In genomic region chr5:181188700-181189362, GRCh38 we compare ENCODE assay signal across 1 cellular context.
TF ChIP-seq lines count a peak whose summit lies in the region.

No MANE protein-coding gene starts in this region.

TF ChIP-seq in HepG2, 621 proteins besides CTCF, POLR2A, EP300 and RAD21 (continued from another document and continues in another):
- no peak for TF ChIP-seq GPBP1L1 (CRISPR knock-in tag; IDR thresholded peaks at IDR 0.05)
- no peak; the same call in 1 of the 2 replicates for TF ChIP-seq KAT8 (CRISPR knock-in tag; IDR thresholded peaks at IDR 0.05)
- no peak for TF ChIP-seq ATF4 (CRISPR knock-in tag; IDR thresholded peaks at IDR 0.05)
- no peak for TF ChIP-seq MTF1 (CRISPR knock-in tag; IDR thresholded peaks at IDR 0.05)
- TF ChIP-seq ZNF749 (CRISPR knock-in tag; IDR thresholded peaks at IDR 0.05; ENCODE audit: borderline replicate concordance): no peak
- TF ChIP-seq ZXDC (CRISPR knock-in tag; IDR thresholded peaks at IDR 0.05): no peak
- no peak for TF ChIP-seq ZC3H4 (CRISPR knock-in tag; IDR thresholded peaks at IDR 0.05; ENCODE audit: borderline replicate concordance)
- TF ChIP-seq ZBTB38 (CRISPR knock-in tag; IDR thresholded peaks at IDR 0.05): peak; percentile 20; the same call in 1 of the 2 replicates
- no peak for TF ChIP-seq ZNF326 (CRISPR knock-in tag; IDR thresholded peaks at IDR 0.05; ENCODE audit: borderline replicate concordance)
- TF ChIP-seq PHB2 (IDR thresholded peaks at IDR 0.05; ENCODE audit: partially characterized antibody): no peak
- no peak for TF ChIP-seq IRF2 (CRISPR knock-in tag; IDR thresholded peaks at IDR 0.05)
- TF ChIP-seq ZNF274 (CRISPR knock-in tag; IDR thresholded peaks at IDR 0.05): no peak; the same call in 1 of the 2 replicates
- no peak for TF ChIP-seq ZNF773 (CRISPR knock-in tag; IDR thresholded peaks at IDR 0.05; ENCODE audit: borderline replicate concordance)
- no peak for TF ChIP-seq ZNF720 (CRISPR knock-in tag; IDR thresholded peaks at IDR 0.05)
- TF ChIP-seq ZNF296 (CRISPR knock-in tag; conservative IDR thresholded peaks at IDR 0.05): no peak
- no peak for TF ChIP-seq ZSCAN5A (CRISPR knock-in tag; IDR thresholded peaks at IDR 0.05; ENCODE audit: borderline replicate concordance)
- no peak for TF ChIP-seq ZNF589 (CRISPR knock-in tag; conservative IDR thresholded peaks at IDR 0.05)
- no peak for TF ChIP-seq ZNF382 (CRISPR knock-in tag; IDR thresholded peaks at IDR 0.05; ENCODE audit: borderline replicate concordance)
- no peak for TF ChIP-seq ZNF251 (CRISPR knock-in tag; IDR thresholded peaks at IDR 0.05)
- TF ChIP-seq ATF2 (CRISPR knock-in tag; IDR thresholded peaks at IDR 0.05): no peak
- no peak for TF ChIP-seq RAD51 (IDR thresholded peaks at IDR 0.05; ENCODE audit: borderline replicate concordance)
- peak; percentile 16; the same call in 1 of the 2 replicates for TF ChIP-seq PHF21A (CRISPR knock-in tag; IDR thresholded peaks at IDR 0.05)
- TF ChIP-seq ZNF460 (CRISPR knock-in tag; IDR thresholded peaks at IDR 0.05; ENCODE audit: borderline replicate concordance): no peak
- TF ChIP-seq CCDC6 (CRISPR knock-in tag; IDR thresholded peaks at IDR 0.05): peak; percentile 42; the same call in 1 of the 2 replicates
- TF ChIP-seq GTF2F1 (IDR thresholded peaks at IDR 0.05; ENCODE audit: low read length): 0 out of 2 replicates have a peak, but pooled peaks have one; percentile 1
- no peak for TF ChIP-seq PBX3 (CRISPR knock-in tag; IDR thresholded peaks at IDR 0.05; ENCODE audit: borderline replicate concordance)
- peak; percentile 31; the same call in 1 of the 2 replicates for TF ChIP-seq GTF3A (CRISPR knock-in tag; conservative IDR thresholded peaks at IDR 0.05)
- TF ChIP-seq ZNF790 (CRISPR knock-in tag; IDR thresholded peaks at IDR 0.05; ENCODE audit: borderline replicate concordance): no peak
- no peak for TF ChIP-seq GABPA (IDR thresholded peaks at IDR 0.05; ENCODE audit: low read depth, low read length)
- TF ChIP-seq GABPA (CRISPR knock-in tag; IDR thresholded peaks at IDR 0.05; ENCODE audit: low read depth): peak; percentile 9; the same call in 1 of the 2 replicates
- no peak for TF ChIP-seq GLMP (CRISPR knock-in tag; IDR thresholded peaks at IDR 0.05; ENCODE audit: borderline replicate concordance)
- TF ChIP-seq CENPX (CRISPR knock-in tag; IDR thresholded peaks at IDR 0.05): no peak
- no peak for TF ChIP-seq ZNF276 (CRISPR knock-in tag; IDR thresholded peaks at IDR 0.05; ENCODE audit: low read depth)
- no peak for TF ChIP-seq NFYC (CRISPR knock-in tag; IDR thresholded peaks at IDR 0.05)
- no peak; the same call in 1 of the 2 replicates for TF ChIP-seq ZNF777 (CRISPR knock-in tag; IDR thresholded peaks at IDR 0.05)
- TF ChIP-seq MEIS1 (CRISPR knock-in tag; IDR thresholded peaks at IDR 0.05; ENCODE audit: borderline replicate concordance): no peak
- no peak for TF ChIP-seq ZFY (CRISPR knock-in tag; IDR thresholded peaks at IDR 0.05)
- no peak for TF ChIP-seq CCAR2 (optimal IDR thresholded peaks at IDR 0.05; ENCODE audit: low read depth, low read length)
- TF ChIP-seq JDP2 (CRISPR knock-in tag; IDR thresholded peaks at IDR 0.05; ENCODE audit: borderline replicate concordance): no peak
- TF ChIP-seq ZNF512 (CRISPR knock-in tag; IDR thresholded peaks at IDR 0.05): no peak
- no peak for TF ChIP-seq ZZZ3 (CRISPR knock-in tag; IDR thresholded peaks at IDR 0.05; ENCODE audit: borderline replicate concordance)
- no peak for TF ChIP-seq BRD4 (CRISPR knock-in tag; IDR thresholded peaks at IDR 0.05)
- TF ChIP-seq ZSCAN20 (CRISPR knock-in tag; IDR thresholded peaks at IDR 0.05; ENCODE audit: borderline replicate concordance): no peak
- no peak for TF ChIP-seq AGO2 (optimal IDR thresholded peaks at IDR 0.05; ENCODE audit: low read depth, low read length)
- TF ChIP-seq POLR2AphosphoS2 (IDR thresholded peaks at IDR 0.05; ENCODE audit: low read depth, low read length): no peak
